In genomic region chr14:66575014-66575413, GRCh38 we compare ENCODE assay signal across 26 cellular contexts.
"Had no signal": no experiment of that assay in that cellular context is flagged by ENCODE, and none has a peak within 500 bp of the region (broad histone marks: within the 10 kb centered on the region; RNA-seq: fewer than 3 reads in every experiment).

No MANE protein-coding gene starts in this region.

- DNase-seq: colonic mucosa; cortex of kidney; effector CD8-positive, alpha-beta T cell; effector memory CD8-positive, alpha-beta T cell; endodermal cell; erythroblast; esophagus squamous epithelium; foreskin fibroblast; foreskin melanocyte; gastrocnemius medialis; glutamatergic neuron; head of caudate nucleus; heart right ventricle; hippocampal formation; left colon; left lung; left ventricle myocardium superior; lower lobe of right lung; mesenchymal stem cell; mucosa of descending colon; naive B cell had no signal

- H3K9me3 ChIP-seq: colonic mucosa, gastrocnemius medialis had no signal

- H3K27me3 ChIP-seq: colonic mucosa, esophagus squamous epithelium, gastrocnemius medialis, heart right ventricle, left lung had no signal

- H3K27ac ChIP-seq: colonic mucosa, epithelial cell of prostate, esophagus squamous epithelium, gastrocnemius medialis, heart right ventricle, left lung, lower lobe of right lung had no signal

- H3K4me3 ChIP-seq: colonic mucosa, esophagus squamous epithelium, gastrocnemius medialis, heart right ventricle, left lung, lower lobe of right lung, mucosa of descending colon had no signal

- H3K36me3 ChIP-seq: colonic mucosa, esophagus squamous epithelium, gastrocnemius medialis, left lung, lower lobe of right lung had no signal

- H3K4me1 ChIP-seq: colonic mucosa, esophagus squamous epithelium, heart right ventricle, left lung, lower lobe of right lung had no signal

- FAIRE-seq: endometrium, islet of Langerhans, keratinocyte had no signal

- ATAC-seq: effector memory CD8-positive, alpha-beta T cell; esophagus mucosa; gastrocnemius medialis; heart right ventricle; left colon; left lung; left ventricle myocardium superior; lower lobe of right lung; mucosa of descending colon had no signal
